Comparison of ENCODE assay signal across 12 cellular contexts in genomic region chr21:42188663-42189062, GRCh38. TPM values are rescaled to one million over a fixed set of nuclear protein-coding genes. Genes with fewer than 3 reads are reported as not detected.
DNase-seq lines count a peak whose midpoint lies in the region; ATAC-seq and TF ChIP-seq lines count a peak whose summit lies in the region.
"Had no signal": no experiment of that assay in that cellular context is flagged by ENCODE, and none has a peak within 500 bp of the region (broad histone marks: within the 10 kb centered on the region; RNA-seq: fewer than 3 reads in every experiment).

No MANE protein-coding gene starts in this region.

- no peak for TF ChIP-seq POLR2A in Peyer's patch (IDR thresholded peaks at IDR 0.05)
- TF ChIP-seq POLR2A in stomach (IDR thresholded peaks at IDR 0.05) = no peak

- in situ Hi-C loops in GM13977 (cut with MboI; ENCODE audit: low pct_unique_long_range_greater_than_20kb, low sequenced_read_pairs, unreplicated experiment) = no loop called here

- H3K27ac ChIP-seq in Peyer's patch (peak overlapping the region; percentile 0 to 80 (median 52)), layer of hippocampus (ENCODE audit: low read depth, low read length) (peak overlapping the region; percentile 52), stomach (peak overlapping the region in 3 of 5 donors; percentile 61 to 76 (median 61))
- H3K27ac ChIP-seq: SJCRH30 had no signal

- intact Hi-C loops in activated naive CD4-positive, alpha-beta T cell treated with anti-CD3 and anti-CD28 coated beads for 36 hours (cut with micrococcal nuclease) = loop anchor here (1.0 to 2.0 kb wide), 9 partner anchors 11 to 339 kb away; no protein-coding TSS in a partner anchor
- intact Hi-C loops in stomach (cut with DNase I; ENCODE audit: low total_unique reads) = no loop called here

- peaks cover 14% of the 10 kb centered on the region for H3K9me3 Mint-ChIP-seq in activated naive CD4-positive, alpha-beta T cell treated with anti-CD3 and anti-CD28 coated beads for 36 hours

- WGBS in stomach, 5 donors = 74 to 85% (median 81%) methylated on average over 3 to 4 of the region's 4 CpGs

- no peaks in the 10 kb centered on the region for H3K9me3 ChIP-seq in Peyer's patch
- H3K9me3 ChIP-seq in stomach = no peaks in the 10 kb centered on the region
- H3K9me3 ChIP-seq: SJCRH30 had no signal

- H3K27me3 Mint-ChIP-seq in activated naive CD4-positive, alpha-beta T cell treated with anti-CD3 and anti-CD28 coated beads for 36 hours (ENCODE audit: low read depth) = no peaks in the 10 kb centered on the region

- peaks cover 0 to 20% (median 15%) of the 10 kb centered on the region in 4 donors for H3K4me1 ChIP-seq in Peyer's patch
- peaks cover 4 to 29% (median 10%) of the 10 kb centered on the region in 4 donors for H3K4me1 ChIP-seq in stomach

- TF ChIP-seq CTCF in Peyer's patch (IDR thresholded peaks at IDR 0.05) (no peak), stomach (IDR thresholded peaks at IDR 0.05) (no peak), GM13977 (IDR thresholded peaks at IDR 0.05; ENCODE audit: extremely low read depth, insufficient read depth, missing control alignments) (no peak)

- H3K36me3 Mint-ChIP-seq in activated naive CD4-positive, alpha-beta T cell treated with anti-CD3 and anti-CD28 coated beads for 36 hours (ENCODE audit: low read depth) = peaks cover 1% of the 10 kb centered on the region

- peak overlapping the region; percentile 95 for H3K27ac Mint-ChIP-seq in activated naive CD4-positive, alpha-beta T cell treated with anti-CD3 and anti-CD28 coated beads for 36 hours
- H3K27ac Mint-ChIP-seq: nephron had no signal

- H3K4me3 Mint-ChIP-seq in activated naive CD4-positive, alpha-beta T cell treated with anti-CD3 and anti-CD28 coated beads for 36 hours = peak overlapping the region; percentile 19
- H3K4me3 Mint-ChIP-seq: nephron had no signal

- CTCF ChIA-PET in activated naive CD4-positive, alpha-beta T cell treated with anti-CD3 and anti-CD28 coated beads for 36 hours (lab: Charles Lee) = interaction anchor here (0.7 to 3.5 kb wide), 12 partner anchors 10 to 216 kb away, joined by 3 to 19 read pairs (median 4); partner anchors contain the start of gene ABCG1

- H3K36me3 ChIP-seq in Peyer's patch (no peaks in the 10 kb centered on the region), stomach (no peaks in the 10 kb centered on the region)
- H3K36me3 ChIP-seq: SJCRH30 had no signal

- H3K4me1 Mint-ChIP-seq in activated naive CD4-positive, alpha-beta T cell treated with anti-CD3 and anti-CD28 coated beads for 36 hours (ENCODE audit: low read depth) = peaks cover 75% of the 10 kb centered on the region

- H3K4me3 ChIP-seq in Peyer's patch = no peak overlapping the region
- H3K4me3 ChIP-seq in stomach = no peak overlapping the region
- H3K4me3 ChIP-seq: SJCRH30 had no signal

- DNase-seq in activated naive CD4-positive, alpha-beta T cell treated with anti-CD3 and anti-CD28 coated beads for 36 hours = no peak
- DNase-seq in activated naive CD4-positive, alpha-beta T cell treated with Interleukin-2 at 50 U/mL for 16 hours = no peak
- no peak for DNase-seq in Peyer's patch
- DNase-seq in stomach = no peak
- no peak for DNase-seq in GM13977 (ENCODE audit: low spot score)
- DNase-seq: DMS79 treated with DMSO at 0.1 percent for 48 hours, NCI-H187 treated with DMSO at 0.1 percent for 48 hours, SJCRH30 had no signal

- no peak for ATAC-seq in GM21526 (IDR thresholded peaks at IDR 0.05; ENCODE audit: low FRiP score, unreplicated experiment)
- ATAC-seq in HG02884 (IDR thresholded peaks at IDR 0.05; ENCODE audit: unreplicated experiment) = no peak

- H3K27me3 ChIP-seq in Peyer's patch (no peaks in the 10 kb centered on the region), layer of hippocampus (ENCODE audit: control insufficient read depth, insufficient read depth, low read length) (no peaks in the 10 kb centered on the region), stomach (peaks cover 0 to 8% (median 0%) of the 10 kb centered on the region in 3 donors)
- H3K27me3 ChIP-seq: SJCRH30 had no signal

- TF ChIP-seq EP300 in stomach (IDR thresholded peaks at IDR 0.05) = no peak

RNA-seq across cellular contexts. Expression of gene ABCG1, which starts 30.3 kb away (rescaled TPM):
- total RNA-seq in activated naive CD4-positive, alpha-beta T cell treated with anti-CD3 and anti-CD28 coated beads for 36 hours = 10 to 100 TPM; 27.8 to 28.7 TPM
- total RNA-seq in Peyer's patch (10 to 100 TPM; 33.0 to 68.5 (median 40.8) TPM), stomach (10 to 100 TPM in 4 of 5 donors, 1 to 10 TPM in 1; 4.1 to 65.9 (median 31.6) TPM)
- 1 to 10 TPM; 3.1 to 4.7 (median 4.2) TPM for polyA plus RNA-seq in stomach
